1 cellular context compared by ENCODE assay signal in genomic region chr11:107372439-107372838, GRCh38.
TF ChIP-seq lines count a peak whose summit lies in the region.

No MANE protein-coding gene starts in this region.

TF ChIP-seq in K562, 482 proteins besides CTCF, POLR2A, EP300 and RAD21 (continued from another document):
- TF ChIP-seq, protein P1, sequence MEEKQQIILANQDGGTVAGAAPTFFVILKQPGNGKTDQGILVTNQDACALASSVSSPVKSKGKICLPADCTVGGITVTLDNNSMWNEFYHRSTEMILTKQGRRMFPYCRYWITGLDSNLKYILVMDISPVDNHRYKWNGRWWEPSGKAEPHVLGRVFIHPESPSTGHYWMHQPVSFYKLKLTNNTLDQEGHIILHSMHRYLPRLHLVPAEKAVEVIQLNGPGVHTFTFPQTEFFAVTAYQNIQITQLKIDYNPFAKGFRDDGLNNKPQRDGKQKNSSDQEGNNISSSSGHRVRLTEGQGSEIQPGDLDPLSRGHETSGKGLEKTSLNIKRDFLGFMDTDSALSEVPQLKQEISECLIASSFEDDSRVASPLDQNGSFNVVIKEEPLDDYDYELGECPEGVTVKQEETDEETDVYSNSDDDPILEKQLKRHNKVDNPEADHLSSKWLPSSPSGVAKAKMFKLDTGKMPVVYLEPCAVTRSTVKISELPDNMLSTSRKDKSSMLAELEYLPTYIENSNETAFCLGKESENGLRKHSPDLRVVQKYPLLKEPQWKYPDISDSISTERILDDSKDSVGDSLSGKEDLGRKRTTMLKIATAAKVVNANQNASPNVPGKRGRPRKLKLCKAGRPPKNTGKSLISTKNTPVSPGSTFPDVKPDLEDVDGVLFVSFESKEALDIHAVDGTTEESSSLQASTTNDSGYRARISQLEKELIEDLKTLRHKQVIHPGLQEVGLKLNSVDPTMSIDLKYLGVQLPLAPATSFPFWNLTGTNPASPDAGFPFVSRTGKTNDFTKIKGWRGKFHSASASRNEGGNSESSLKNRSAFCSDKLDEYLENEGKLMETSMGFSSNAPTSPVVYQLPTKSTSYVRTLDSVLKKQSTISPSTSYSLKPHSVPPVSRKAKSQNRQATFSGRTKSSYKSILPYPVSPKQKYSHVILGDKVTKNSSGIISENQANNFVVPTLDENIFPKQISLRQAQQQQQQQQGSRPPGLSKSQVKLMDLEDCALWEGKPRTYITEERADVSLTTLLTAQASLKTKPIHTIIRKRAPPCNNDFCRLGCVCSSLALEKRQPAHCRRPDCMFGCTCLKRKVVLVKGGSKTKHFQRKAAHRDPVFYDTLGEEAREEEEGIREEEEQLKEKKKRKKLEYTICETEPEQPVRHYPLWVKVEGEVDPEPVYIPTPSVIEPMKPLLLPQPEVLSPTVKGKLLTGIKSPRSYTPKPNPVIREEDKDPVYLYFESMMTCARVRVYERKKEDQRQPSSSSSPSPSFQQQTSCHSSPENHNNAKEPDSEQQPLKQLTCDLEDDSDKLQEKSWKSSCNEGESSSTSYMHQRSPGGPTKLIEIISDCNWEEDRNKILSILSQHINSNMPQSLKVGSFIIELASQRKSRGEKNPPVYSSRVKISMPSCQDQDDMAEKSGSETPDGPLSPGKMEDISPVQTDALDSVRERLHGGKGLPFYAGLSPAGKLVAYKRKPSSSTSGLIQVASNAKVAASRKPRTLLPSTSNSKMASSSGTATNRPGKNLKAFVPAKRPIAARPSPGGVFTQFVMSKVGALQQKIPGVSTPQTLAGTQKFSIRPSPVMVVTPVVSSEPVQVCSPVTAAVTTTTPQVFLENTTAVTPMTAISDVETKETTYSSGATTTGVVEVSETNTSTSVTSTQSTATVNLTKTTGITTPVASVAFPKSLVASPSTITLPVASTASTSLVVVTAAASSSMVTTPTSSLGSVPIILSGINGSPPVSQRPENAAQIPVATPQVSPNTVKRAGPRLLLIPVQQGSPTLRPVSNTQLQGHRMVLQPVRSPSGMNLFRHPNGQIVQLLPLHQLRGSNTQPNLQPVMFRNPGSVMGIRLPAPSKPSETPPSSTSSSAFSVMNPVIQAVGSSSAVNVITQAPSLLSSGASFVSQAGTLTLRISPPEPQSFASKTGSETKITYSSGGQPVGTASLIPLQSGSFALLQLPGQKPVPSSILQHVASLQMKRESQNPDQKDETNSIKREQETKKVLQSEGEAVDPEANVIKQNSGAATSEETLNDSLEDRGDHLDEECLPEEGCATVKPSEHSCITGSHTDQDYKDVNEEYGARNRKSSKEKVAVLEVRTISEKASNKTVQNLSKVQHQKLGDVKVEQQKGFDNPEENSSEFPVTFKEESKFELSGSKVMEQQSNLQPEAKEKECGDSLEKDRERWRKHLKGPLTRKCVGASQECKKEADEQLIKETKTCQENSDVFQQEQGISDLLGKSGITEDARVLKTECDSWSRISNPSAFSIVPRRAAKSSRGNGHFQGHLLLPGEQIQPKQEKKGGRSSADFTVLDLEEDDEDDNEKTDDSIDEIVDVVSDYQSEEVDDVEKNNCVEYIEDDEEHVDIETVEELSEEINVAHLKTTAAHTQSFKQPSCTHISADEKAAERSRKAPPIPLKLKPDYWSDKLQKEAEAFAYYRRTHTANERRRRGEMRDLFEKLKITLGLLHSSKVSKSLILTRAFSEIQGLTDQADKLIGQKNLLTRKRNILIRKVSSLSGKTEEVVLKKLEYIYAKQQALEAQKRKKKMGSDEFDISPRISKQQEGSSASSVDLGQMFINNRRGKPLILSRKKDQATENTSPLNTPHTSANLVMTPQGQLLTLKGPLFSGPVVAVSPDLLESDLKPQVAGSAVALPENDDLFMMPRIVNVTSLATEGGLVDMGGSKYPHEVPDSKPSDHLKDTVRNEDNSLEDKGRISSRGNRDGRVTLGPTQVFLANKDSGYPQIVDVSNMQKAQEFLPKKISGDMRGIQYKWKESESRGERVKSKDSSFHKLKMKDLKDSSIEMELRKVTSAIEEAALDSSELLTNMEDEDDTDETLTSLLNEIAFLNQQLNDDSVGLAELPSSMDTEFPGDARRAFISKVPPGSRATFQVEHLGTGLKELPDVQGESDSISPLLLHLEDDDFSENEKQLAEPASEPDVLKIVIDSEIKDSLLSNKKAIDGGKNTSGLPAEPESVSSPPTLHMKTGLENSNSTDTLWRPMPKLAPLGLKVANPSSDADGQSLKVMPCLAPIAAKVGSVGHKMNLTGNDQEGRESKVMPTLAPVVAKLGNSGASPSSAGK (IDR thresholded peaks at IDR 0.05), result peak; percentile 17; the same call in 1 of the 2 replicates
- TF ChIP-seq ZNF347 (CRISPR knock-in tag; IDR thresholded peaks at IDR 0.05; ENCODE audit: low read depth), result no peak
- peak; percentile 27; the same call in 1 of the 2 replicates for TF ChIP-seq SMARCA4 (IDR thresholded peaks at IDR 0.05)
- TF ChIP-seq SMARCE1 (IDR thresholded peaks at IDR 0.05), result 0 out of 2 replicates have a peak, but pooled peaks have one; percentile 29
- peak; percentile 6; the same call in 1 of the 2 replicates for TF ChIP-seq TAL1 (IDR thresholded peaks at IDR 0.05)
- no peak for TF ChIP-seq GTF2E2 (tag; IDR thresholded peaks at IDR 0.05)
- no peak for TF ChIP-seq DMBX1 (CRISPR knock-in tag; IDR thresholded peaks at IDR 0.05; ENCODE audit: borderline replicate concordance)
- no peak for TF ChIP-seq ZKSCAN1 (IDR thresholded peaks at IDR 0.05; ENCODE audit: low read depth, low read length)
TF ChIP-seq in K562: peak in this region for 7.
